28 cellular contexts compared by ENCODE assay signal in the genomic region with DNA sequence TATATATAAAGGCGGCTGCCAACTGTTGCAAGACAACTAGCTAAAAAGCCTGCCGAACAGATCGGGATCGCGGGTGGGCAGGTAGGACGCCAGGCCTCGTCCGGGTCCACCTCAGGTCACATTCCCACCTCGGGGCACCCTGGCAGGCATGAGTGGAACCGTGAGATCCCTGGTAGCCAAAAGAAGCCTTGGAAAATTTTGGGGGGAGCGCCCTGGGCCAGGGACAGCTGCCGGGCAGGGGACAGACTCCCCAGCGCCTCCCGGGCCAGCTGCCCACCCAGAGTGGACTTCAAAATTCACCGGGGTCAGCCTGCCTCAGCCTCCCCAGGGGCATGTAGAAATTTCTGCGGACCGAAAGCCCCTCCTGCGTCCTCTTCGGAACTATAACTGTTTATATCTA.
"Had no signal": no experiment of that assay in that cellular context is flagged by ENCODE, and none has a peak within 500 bp of the region (broad histone marks: within the 10 kb centered on the region; RNA-seq: fewer than 3 reads in every experiment).

No MANE protein-coding gene starts in this region.

- H3K4me1 Mint-ChIP-seq: stimulated activated effector memory CD8-positive, alpha-beta T cell treated with anti-CD3 and anti-CD28 coated beads, Interleukin-12 subunit alpha, Interleukin-12 subunit beta, amount 100 ng/mL, for 72 hours; stimulated activated memory B cell treated with anti-CD40 and anti-IgM and Interleukin-4, amounts not matched to agents 10 μg/mL and 1 μg/mL and 100 μg/mL, for 72 hours; stimulated activated naive B cell treated with anti-CD40 and anti-IgM and Interleukin-4, amounts not matched to agents 10 μg/mL and 1 μg/mL and 100 μg/mL, for 72 hours; stimulated activated naive CD8-positive, alpha-beta T cell treated with anti-CD3 and anti-CD28 coated beads, Interleukin-15, amount 100 ng/mL, for 72 hours had no signal

- ATAC-seq: stimulated activated effector memory CD8-positive, alpha-beta T cell treated with anti-CD3 and anti-CD28 coated beads, Interleukin-12 subunit alpha, Interleukin-12 subunit beta, amount 100 ng/mL, for 72 hours; stimulated activated memory B cell treated with anti-CD40 and anti-IgM and Interleukin-4, amounts not matched to agents 10 μg/mL and 1 μg/mL and 100 μg/mL, for 72 hours; stimulated activated naive B cell treated with anti-CD40 and anti-IgM and Interleukin-4, amounts not matched to agents 10 μg/mL and 1 μg/mL and 100 μg/mL, for 72 hours; stimulated activated naive CD8-positive, alpha-beta T cell treated with anti-CD3 and anti-CD28 coated beads, Interleukin-15, amount 100 ng/mL, for 72 hours; stimulated activated naive CD8-positive, alpha-beta T cell treated with anti-CD3 and anti-CD28 coated beads, Interleukin-15, Interleukin-2, amounts not matched to agents 100 U/mL and 50 U/mL, for 24 hours; upper lobe of right lung had no signal

- H3K36me3 Mint-ChIP-seq: stimulated activated effector memory CD8-positive, alpha-beta T cell treated with anti-CD3 and anti-CD28 coated beads, Interleukin-12 subunit alpha, Interleukin-12 subunit beta, amount 100 ng/mL, for 72 hours; stimulated activated memory B cell treated with anti-CD40 and anti-IgM and Interleukin-4, amounts not matched to agents 10 μg/mL and 1 μg/mL and 100 μg/mL, for 72 hours; stimulated activated naive B cell treated with anti-CD40 and anti-IgM and Interleukin-4, amounts not matched to agents 10 μg/mL and 1 μg/mL and 100 μg/mL, for 72 hours; type B pancreatic cell had no signal

- H3K27ac ChIP-seq: stomach, suprapubic skin, testis, thoracic aorta, thyroid gland, tibial artery, tibial nerve, transverse colon, upper lobe of left lung, upper lobe of right lung, uterus, vagina had no signal

- H3K9me3 ChIP-seq: testis, thoracic aorta, thyroid gland, upper lobe of right lung, uterus, vagina had no signal

- H3K36me3 ChIP-seq: stomach, suprapubic skin, thoracic aorta, thyroid gland, tibial artery, tibial nerve, transverse colon, upper lobe of left lung, upper lobe of right lung, uterus, vagina had no signal

- H3K27ac Mint-ChIP-seq: stimulated activated effector memory CD8-positive, alpha-beta T cell treated with anti-CD3 and anti-CD28 coated beads, Interleukin-12 subunit alpha, Interleukin-12 subunit beta, amount 100 ng/mL, for 72 hours; stimulated activated memory B cell treated with anti-CD40 and anti-IgM and Interleukin-4, amounts not matched to agents 10 μg/mL and 1 μg/mL and 100 μg/mL, for 72 hours; stimulated activated naive B cell treated with anti-CD40 and anti-IgM and Interleukin-4, amounts not matched to agents 10 μg/mL and 1 μg/mL and 100 μg/mL, for 72 hours; stimulated activated naive CD8-positive, alpha-beta T cell treated with anti-CD3 and anti-CD28 coated beads, Interleukin-15, Interleukin-2, amounts not matched to agents 100 ng/mL and 50 ng/mL, for 24 hours; type B pancreatic cell had no signal

- H3K27me3 Mint-ChIP-seq: stimulated activated memory B cell treated with anti-CD40 and anti-IgM and Interleukin-4, amounts not matched to agents 10 μg/mL and 1 μg/mL and 100 μg/mL, for 72 hours; stimulated activated naive B cell treated with anti-CD40 and anti-IgM and Interleukin-4, amounts not matched to agents 10 μg/mL and 1 μg/mL and 100 μg/mL, for 72 hours; stimulated activated naive CD8-positive, alpha-beta T cell treated with anti-CD3 and anti-CD28 coated beads, Interleukin-15, amount 100 ng/mL, for 72 hours; stimulated activated naive CD8-positive, alpha-beta T cell treated with anti-CD3 and anti-CD28 coated beads, Interleukin-15, Interleukin-2, amounts not matched to agents 100 ng/mL and 50 ng/mL, for 24 hours; type B pancreatic cell had no signal

- H3K4me3 ChIP-seq: stomach, suprapubic skin, thoracic aorta, thyroid gland, tibial artery, tibial nerve, transverse colon, upper lobe of left lung, upper lobe of right lung, uterus, vagina had no signal

- H3K4me3 Mint-ChIP-seq: stimulated activated effector memory CD8-positive, alpha-beta T cell treated with anti-CD3 and anti-CD28 coated beads, Interleukin-12 subunit alpha, Interleukin-12 subunit beta, amount 100 ng/mL, for 72 hours; stimulated activated memory B cell treated with anti-CD40 and anti-IgM and Interleukin-4, amounts not matched to agents 10 μg/mL and 1 μg/mL and 100 μg/mL, for 72 hours; stimulated activated naive B cell treated with anti-CD40 and anti-IgM and Interleukin-4, amounts not matched to agents 10 μg/mL and 1 μg/mL and 100 μg/mL, for 72 hours; stimulated activated naive CD8-positive, alpha-beta T cell treated with anti-CD3 and anti-CD28 coated beads, Interleukin-15, amount 100 ng/mL, for 72 hours; stimulated activated naive CD8-positive, alpha-beta T cell treated with anti-CD3 and anti-CD28 coated beads, Interleukin-15, Interleukin-2, amounts not matched to agents 100 ng/mL and 50 ng/mL, for 24 hours; type B pancreatic cell had no signal

- H3K27me3 ChIP-seq: stomach, suprapubic skin, testis, thyroid gland, tibial artery, tibial nerve, transverse colon, upper lobe of left lung, upper lobe of right lung, uterus, vagina had no signal

- H3K4me1 ChIP-seq: stomach, suprapubic skin, testis, thyroid gland, tibial artery, tibial nerve, transverse colon, upper lobe of left lung, upper lobe of right lung, uterus, vagina had no signal

- DNase-seq: stimulated activated CD4-positive, alpha-beta T cell treated with anti-CD3 and anti-CD28 coated beads, Interleukin-2, amount 100 ng/mL, for 48 hours; stimulated activated CD4-positive, alpha-beta T cell treated with anti-CD3 and anti-CD28 coated beads, Interleukin-4, amount 100 ng/mL, for 1 hour; stimulated activated CD4-positive, alpha-beta T cell treated with anti-CD3 and anti-CD28 coated beads, Interleukin-4, amount 100 ng/mL, for 24 hours; stimulated activated CD4-positive, alpha-beta T cell treated with anti-CD3 and anti-CD28 coated beads, Interleukin-4, amount 100 ng/mL, for 4 hours; stimulated activated CD8-positive, alpha-beta memory T cell treated with anti-CD3 and anti-CD28 coated beads, Interleukin-4, amount 100 ng/mL, for 48 hours; stimulated activated naive B cell treated with anti-CD40 and anti-IgM and Interleukin-4, amounts not matched to agents 10 μg/mL and 1 μg/mL and 100 μg/mL, for 72 hours; stimulated activated naive CD4-positive, alpha-beta T cell; stimulated activated naive CD4-positive, alpha-beta T cell treated with Interleukin-2 at 50 U/mL for 16 hours; stimulated activated naive CD8-positive, alpha-beta T cell treated with anti-CD3 and anti-CD28 coated beads, Interleukin-15, amount 100 ng/mL, for 72 hours; stimulated activated naive CD8-positive, alpha-beta T cell treated with anti-CD3 and anti-CD28 coated beads, Interleukin-15, Interleukin-2, amounts not matched to agents 100 U/mL and 50 U/mL, for 24 hours; stomach; substantia nigra; testis; thyroid gland; tibial artery; transverse colon; trophoblast cell; upper lobe of right lung; uterus had no signal
